12 cellular contexts compared by ENCODE assay signal in the genomic region with DNA sequence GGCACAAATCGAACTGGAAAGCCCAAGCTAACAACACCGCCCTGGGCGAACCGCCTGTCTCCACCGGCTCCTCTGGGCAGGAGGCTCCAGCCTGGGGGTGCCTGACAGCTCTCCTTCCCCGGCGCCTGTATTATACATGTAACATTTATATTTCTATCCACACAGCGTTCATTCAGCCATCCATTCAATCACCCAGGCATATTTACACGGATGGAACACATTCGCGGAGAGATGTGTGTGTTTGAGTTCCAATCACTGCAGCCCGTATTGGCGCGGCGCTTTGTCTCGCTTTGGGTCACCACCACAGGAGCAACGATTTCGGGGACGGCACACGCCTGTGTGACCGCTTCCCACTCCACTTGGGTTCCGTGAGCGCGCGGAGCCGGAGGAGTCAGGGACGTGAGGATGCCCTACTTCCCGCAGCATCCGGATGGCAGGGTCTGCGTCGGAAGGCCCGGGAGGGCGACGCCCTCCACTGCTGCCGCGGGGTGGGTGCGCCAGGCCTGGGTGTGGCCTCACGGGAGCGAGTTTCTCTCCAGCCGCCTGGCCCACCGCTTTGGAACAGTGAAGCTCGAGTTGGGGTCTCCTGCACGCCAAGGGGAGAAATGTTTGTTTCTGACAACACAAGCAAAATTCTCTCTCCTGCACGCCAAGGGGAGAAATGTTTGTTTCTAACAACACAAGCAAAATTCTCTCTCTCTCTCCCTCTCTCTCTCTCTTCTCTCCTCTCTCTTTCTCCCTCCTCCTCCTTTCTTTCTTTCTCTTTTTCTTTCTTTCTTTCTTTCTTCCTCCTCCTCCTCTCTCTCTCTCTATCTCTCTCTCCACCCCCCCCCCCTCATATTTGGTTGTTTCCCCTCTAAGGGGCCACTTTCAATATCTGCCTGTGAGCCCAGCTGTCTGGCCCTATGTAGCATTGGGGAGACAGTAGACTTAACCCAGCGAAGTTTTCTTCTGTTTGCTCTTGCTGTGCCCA. TPM values are rescaled to one million over a fixed set of nuclear protein-coding genes. Genes with fewer than 3 reads are reported as not detected.
DNase-seq lines count a peak whose midpoint lies in the region; ATAC-seq and TF ChIP-seq lines count a peak whose summit lies in the region.
"Had no signal": no experiment of that assay in that cellular context is flagged by ENCODE, and none has a peak within 500 bp of the region (broad histone marks: within the 10 kb centered on the region; RNA-seq: fewer than 3 reads in every experiment).

No MANE protein-coding gene starts in this region.

- peaks cover 27% of the 10 kb centered on the region for H3F3A ChIP-seq in neural progenitor cell (ENCODE audit: low read depth)

- peak overlapping the region; percentile 96 for H3K4me3 Mint-ChIP-seq in neural progenitor cell

- H2AFZ ChIP-seq in neural progenitor cell (replicated peaks): peak overlapping the region; percentile 77

- DNase-seq in DMS114 treated with DMSO at 0.1 percent for 48 hours (lab: John Stamatoyannopoulos, UW; ENCODE audit: unreplicated experiment) (peak; percentile 8), NCI-H69 (lab: John Stamatoyannopoulos, UW) (peak; percentile 23), neural progenitor cell (ENCODE audit: low spot score) (peak; percentile 45), RKO (ENCODE audit: low spot score) (no peak), OCI-M2 (lab: John Stamatoyannopoulos, UW; ENCODE audit: unreplicated experiment) (no peak), occipital lobe (lab: John Stamatoyannopoulos, UW) (no peak)
- no peak for DNase-seq in effector memory CD4-positive, alpha-beta T cell
- DNase-seq: cortex of kidney, NCI-H524 treated with DMSO at 0.1 percent for 48 hours, tibial artery had no signal

- no peaks in the 10 kb centered on the region for H3K9me3 Mint-ChIP-seq in neural progenitor cell

- TF ChIP-seq CTCF in neural progenitor cell (IDR thresholded peaks at IDR 0.05): no peak

- H3K27ac Mint-ChIP-seq in neural progenitor cell: peak overlapping the region; percentile 21

- no peaks in the 10 kb centered on the region for H3K79me2 ChIP-seq in neural progenitor cell (ENCODE audit: low read depth)

- H3K4me3 ChIP-seq in effector memory CD4-positive, alpha-beta T cell (ENCODE audit: insufficient read depth, low read depth, low read length, poor library complexity, severe bottlenecking): peak overlapping the region; percentile 32
- peak overlapping the region; percentile 50 for H3K4me3 ChIP-seq in neural progenitor cell

- peaks cover 24% of the 10 kb centered on the region for H3K27me3 ChIP-seq in effector memory CD4-positive, alpha-beta T cell (replicated peaks; ENCODE audit: control insufficient read depth, insufficient read depth, low read length, poor library complexity, severe bottlenecking)
- H3K27me3 ChIP-seq in neural progenitor cell: peaks cover 100% of the 10 kb centered on the region

- no peak overlapping the region for H3K27ac ChIP-seq in effector memory CD4-positive, alpha-beta T cell (ENCODE audit: insufficient read depth, low read length, poor library complexity, severe bottlenecking)
- no peak overlapping the region for H3K27ac ChIP-seq in neural progenitor cell
- H3K27ac ChIP-seq: tibial artery had no signal

- no peaks in the 10 kb centered on the region for H3K36me3 ChIP-seq in effector memory CD4-positive, alpha-beta T cell (ENCODE audit: control insufficient read depth, insufficient read depth, low read length)
- H3K36me3 ChIP-seq in neural progenitor cell: no peaks in the 10 kb centered on the region
- H3K36me3 ChIP-seq: tibial artery had no signal

- H3K4me1 ChIP-seq in effector memory CD4-positive, alpha-beta T cell (ENCODE audit: control insufficient read depth, insufficient read depth, low read length, poor library complexity, severe bottlenecking): peaks cover 25% of the 10 kb centered on the region
- peaks cover 23% of the 10 kb centered on the region for H3K4me1 ChIP-seq in neural progenitor cell

- peaks cover 36% of the 10 kb centered on the region for H3K27me3 Mint-ChIP-seq in neural progenitor cell (ENCODE audit: insufficient read depth, low read depth)

- H3K9ac ChIP-seq in neural progenitor cell: no peak overlapping the region

- no peaks in the 10 kb centered on the region for H3K9me3 ChIP-seq in effector memory CD4-positive, alpha-beta T cell (ENCODE audit: control insufficient read depth, low read length)
- no peaks in the 10 kb centered on the region for H3K9me3 ChIP-seq in neural progenitor cell (ENCODE audit: low read depth)
- H3K9me3 ChIP-seq: tibial artery had no signal

- H4K20me1 ChIP-seq in neural progenitor cell (ENCODE audit: low read depth): peaks cover 31% of the 10 kb centered on the region

- H3K4me2 ChIP-seq in neural progenitor cell: peak overlapping the region; percentile 91

- H3K36me3 Mint-ChIP-seq in neural progenitor cell: no peaks in the 10 kb centered on the region

- H3K4me1 Mint-ChIP-seq in neural progenitor cell: peaks cover 30% of the 10 kb centered on the region

- no peak for ATAC-seq in GM18498 (IDR thresholded peaks at IDR 0.05; ENCODE audit: unreplicated experiment)

RNA-seq across cellular contexts. Expression of a gene that starts 1.1 kb away (rescaled TPM):
- 0.06 and 0.15 TPM in 2 replicates for total RNA-seq in neural progenitor cell (ENCODE audit: low replicate concordance)
- total RNA-seq in occipital lobe: 1.7 TPM
- total RNA-seq: HT1080 had no signal

Comparison
In these comparisons a context has a peak if more than half of its experiments do, and no peak if none do; other contexts are left out.
1. DNase-seq: peak in DMS114 treated with DMSO at 0.1 percent for 48 hours (single experiment), NCI-H69 (single experiment) and neural progenitor cell (single experiment); none in effector memory CD4-positive, alpha-beta T cell (0 of 3), RKO (single experiment), OCI-M2 (single experiment) and occipital lobe (single experiment).